Comparison of ENCODE assay signal across 16 cellular contexts in genomic region chr4:22739933-22740332, GRCh38. TPM values are rescaled to one million over a fixed set of nuclear protein-coding genes. Genes with fewer than 3 reads are reported as not detected.
A peak's percentile ranks its signal among the peaks of the same experiment; 100 is the strongest.
DNase-seq lines count a peak whose midpoint lies in the region; TF ChIP-seq lines count a peak whose summit lies in the region.
"Had no signal": no experiment of that assay in that cellular context is flagged by ENCODE, and none has a peak within 500 bp of the region (broad histone marks: within the 10 kb centered on the region; RNA-seq: fewer than 3 reads in every experiment).

No MANE protein-coding gene starts in this region.

- H3K36me3 Mint-ChIP-seq in nephron (ENCODE audit: low read depth) (peaks cover 3% of the 10 kb centered on the region), nephron progenitor cell (ENCODE audit: low read depth) (no peaks in the 10 kb centered on the region)
- H3K36me3 Mint-ChIP-seq in activated T-helper 2 cell treated with anti-CD3 and anti-CD28 coated beads, Interferon-gamma antibody, Interleukin-2, Interleukin-4, amounts not matched to agents 10 μg/mL and 5 μg/mL and 100 μg/mL, durations not matched to agents 14 hours and 24 hours and 36 hours (ENCODE audit: low read depth): no peaks in the 10 kb centered on the region
- H3K36me3 Mint-ChIP-seq: CD14-positive monocyte had no signal

- TF ChIP-seq CTCF in nephron (IDR thresholded peaks at IDR 0.05; ENCODE audit: unreplicated experiment in 3 of 3) (no peak), nephron progenitor cell (IDR thresholded peaks at IDR 0.05) (no peak), esophagus squamous epithelium (IDR thresholded peaks at IDR 0.05) (no peak)

- H3K4me3 Mint-ChIP-seq in nephron (no peak overlapping the region), nephron progenitor cell (no peak overlapping the region)
- no peak overlapping the region for H3K4me3 Mint-ChIP-seq in activated T-helper 2 cell treated with anti-CD3 and anti-CD28 coated beads, Interferon-gamma antibody, Interleukin-2, Interleukin-4, amounts not matched to agents 10 μg/mL and 5 μg/mL and 100 μg/mL, durations not matched to agents 14 hours and 24 hours and 36 hours (ENCODE audit: low read depth)
- H3K4me3 Mint-ChIP-seq: CD14-positive monocyte had no signal

- no peaks in the 10 kb centered on the region for H3K9me3 ChIP-seq in esophagus squamous epithelium

- no peak overlapping the region for H3K27ac ChIP-seq in esophagus squamous epithelium
- H3K27ac ChIP-seq: HL-60, PC-9 had no signal

- H3K27ac Mint-ChIP-seq in nephron (peak overlapping the region; percentile 31 to 66 (median 60)), nephron progenitor cell (no peak overlapping the region)
- H3K27ac Mint-ChIP-seq in activated T-helper 2 cell treated with anti-CD3 and anti-CD28 coated beads, Interferon-gamma antibody, Interleukin-2, Interleukin-4, amounts not matched to agents 10 μg/mL and 5 μg/mL and 100 μg/mL, durations not matched to agents 14 hours and 24 hours and 36 hours: no peak overlapping the region
- H3K27ac Mint-ChIP-seq: CD14-positive monocyte had no signal

- intact Hi-C loops in head of caudate nucleus (cut with DNase I): no loop called here
- intact Hi-C loops in activated T-helper 2 cell treated with anti-CD3 and anti-CD28 coated beads, Interferon-gamma antibody, Interleukin-2, Interleukin-4, amounts not matched to agents 10 μg/mL and 5 μg/mL and 100 μg/mL, durations not matched to agents 14 hours and 24 hours and 36 hours (cut with micrococcal nuclease): no loop called here
- intact Hi-C loops in esophagus squamous epithelium (cut with DNase I): no loop called here

- H3K9me3 Mint-ChIP-seq in nephron (peaks cover 3% of the 10 kb centered on the region), nephron progenitor cell (peaks cover 5% of the 10 kb centered on the region)
- H3K9me3 Mint-ChIP-seq in activated T-helper 2 cell treated with anti-CD3 and anti-CD28 coated beads, Interferon-gamma antibody, Interleukin-2, Interleukin-4, amounts not matched to agents 10 μg/mL and 5 μg/mL and 100 μg/mL, durations not matched to agents 14 hours and 24 hours and 36 hours: no peaks in the 10 kb centered on the region

- H3K4me1 Mint-ChIP-seq in nephron: peaks cover 4% of the 10 kb centered on the region
- H3K4me1 Mint-ChIP-seq in activated T-helper 2 cell treated with anti-CD3 and anti-CD28 coated beads, Interferon-gamma antibody, Interleukin-2, Interleukin-4, amounts not matched to agents 10 μg/mL and 5 μg/mL and 100 μg/mL, durations not matched to agents 14 hours and 24 hours and 36 hours (ENCODE audit: low read depth): no peaks in the 10 kb centered on the region
- H3K4me1 Mint-ChIP-seq in nephron progenitor cell: no peaks in the 10 kb centered on the region
- H3K4me1 Mint-ChIP-seq: CD14-positive monocyte had no signal

- no peak overlapping the region for H3K4me3 ChIP-seq in esophagus squamous epithelium
- H3K4me3 ChIP-seq: PC-9 had no signal

- H3K27me3 ChIP-seq in esophagus squamous epithelium: no peaks in the 10 kb centered on the region

- no peaks in the 10 kb centered on the region for H3K27me3 Mint-ChIP-seq in nephron (ENCODE audit: low read depth)
- peaks cover 3% of the 10 kb centered on the region for H3K27me3 Mint-ChIP-seq in activated T-helper 2 cell treated with anti-CD3 and anti-CD28 coated beads, Interferon-gamma antibody, Interleukin-2, Interleukin-4, amounts not matched to agents 10 μg/mL and 5 μg/mL and 100 μg/mL, durations not matched to agents 14 hours and 24 hours and 36 hours (ENCODE audit: low read depth)
- H3K27me3 Mint-ChIP-seq in nephron progenitor cell (ENCODE audit: low read depth, poor library complexity): peaks cover 3% of the 10 kb centered on the region

- WGBS in esophagus squamous epithelium, 2 donors: 24 to 45% methylated on average over 3 of the region's 3 CpGs

- H3K36me3 ChIP-seq in esophagus squamous epithelium: no peaks in the 10 kb centered on the region

- no peak for TF ChIP-seq POLR2A in esophagus squamous epithelium (IDR thresholded peaks at IDR 0.05)

- DNase-seq in Caki2 (ENCODE audit: low read depth): peak; percentile 71
- DNase-seq in OCI-M1 (lab: John Stamatoyannopoulos, UW): peak; percentile 75
- DNase-seq in head of caudate nucleus: peak in 25 of 42 donors; percentile 5 to 49 (median 18)
- no peak for DNase-seq in activated T-helper 2 cell treated with anti-CD3 and anti-CD28 coated beads, Interferon-gamma antibody, Interleukin-2, Interleukin-4, amounts not matched to agents 10 μg/mL and 5 μg/mL and 100 μg/mL, durations not matched to agents 14 hours and 24 hours and 36 hours (ENCODE audit: low spot score)
- no peak for DNase-seq in nephron progenitor cell
- DNase-seq in esophagus squamous epithelium (lab: John Stamatoyannopoulos, UW): no peak
- DNase-seq: AML-193, HCEC 1CT, NCI-H1417 treated with DMSO at 0.1 percent for 48 hours, NCI-H2029, NCI-H510A, NCI-H82, PC-9 had no signal

- in situ Hi-C loops in Caki2 (cut with HindIII; ENCODE audit: low pct_unique_long_range_greater_than_20kb, low sequenced_read_pairs): no loop called here

- no peaks in the 10 kb centered on the region for H3K4me1 ChIP-seq in esophagus squamous epithelium

RNA-seq across cellular contexts. Expression of gene GBA3, which starts 47.2 kb away (rescaled TPM):
- total RNA-seq in Caki2 (2014; rRNA removed; shearing (Covaris generic); ENCODE audit: low replicate concordance): not detected in 2 replicates
- total RNA-seq in activated T-helper 2 cell treated with anti-CD3 and anti-CD28 coated beads, Interferon-gamma antibody, Interleukin-2, Interleukin-4, amounts not matched to agents 10 μg/mL and 5 μg/mL and 100 μg/mL, durations not matched to agents 14 hours and 24 hours and 36 hours: 0.09 TPM in 1 of 2 replicates, not detected in the other
- not detected for total RNA-seq in esophagus squamous epithelium
- total RNA-seq: PC-9 had no signal

Comparison
In these comparisons a context has a peak if more than half of its experiments do, and no peak if none do; other contexts are left out.
1. DNase-seq: peak in Caki2 (single experiment), OCI-M1 (single experiment) and head of caudate nucleus (25 of 42); none in activated T-helper 2 cell treated with anti-CD3 and anti-CD28 coated beads, Interferon-gamma antibody, Interleukin-2, Interleukin-4, amounts not matched to agents 10 μg/mL and 5 μg/mL and 100 μg/mL, durations not matched to agents 14 hours and 24 hours and 36 hours (single experiment), nephron progenitor cell (single experiment) and esophagus squamous epithelium (single experiment).
2. H3K27ac Mint-ChIP-seq: peak in nephron (3 of 3); none in activated T-helper 2 cell treated with anti-CD3 and anti-CD28 coated beads, Interferon-gamma antibody, Interleukin-2, Interleukin-4, amounts not matched to agents 10 μg/mL and 5 μg/mL and 100 μg/mL, durations not matched to agents 14 hours and 24 hours and 36 hours (single experiment) and nephron progenitor cell (single experiment).